ENCODE assay signal across 8 cellular contexts in the genomic region with DNA sequence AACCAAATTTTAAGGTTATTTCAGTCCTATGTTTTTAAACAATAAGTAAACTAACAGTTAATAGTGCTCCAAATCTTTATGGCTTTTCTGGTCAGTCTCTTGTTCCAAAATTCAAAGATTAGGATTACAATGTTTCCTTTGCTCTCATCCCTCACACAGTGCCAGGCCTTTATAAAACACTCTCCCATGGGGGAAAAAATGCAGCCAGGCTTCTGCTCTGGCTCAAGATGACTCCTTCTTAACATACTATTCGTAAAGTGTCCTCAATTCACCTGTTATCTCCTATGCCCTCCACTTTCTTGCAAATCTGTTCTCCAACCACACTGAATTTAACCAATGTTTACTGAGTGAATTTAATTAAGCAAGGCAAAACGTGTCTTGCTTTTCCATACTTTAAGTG. TPM values are rescaled to one million over a fixed set of nuclear protein-coding genes. Genes with fewer than 3 reads are reported as not detected.
A peak's percentile ranks its signal among the peaks of the same experiment; 100 is the strongest.
DNase-seq lines count a peak whose midpoint lies in the region; ATAC-seq and TF ChIP-seq lines count a peak whose summit lies in the region.
"Had no signal": no experiment of that assay in that cellular context is flagged by ENCODE, and none has a peak within 500 bp of the region (broad histone marks: within the 10 kb centered on the region; RNA-seq: fewer than 3 reads in every experiment).

No MANE protein-coding gene starts in this region.

- CTCF ChIA-PET in HEK293 (lab: Yijun Ruan, JAX): interaction anchor here (0.8 to 2.3 kb wide), 4 partner anchors 82 to 189 kb away, joined by 3 to 14 read pairs (median 3); no protein-coding TSS in a partner anchor

- DNase-seq in astrocyte of the cerebellum (ENCODE audit: low read depth) (no peak), left lung (no peak), testis (peak; percentile 50), islet precursor cell (no peak)
- DNase-seq in effector memory CD8-positive, alpha-beta T cell: no peak
- DNase-seq: activated CD4-positive, alpha-beta T cell treated with anti-CD3 and anti-CD28 coated beads, Interleukin-2, amount 50 U/mL, for 4 hours had no signal

- H3K9me3 ChIP-seq in HEK293 (ENCODE audit: control insufficient read depth, insufficient read depth, low read depth, low read length): no peaks in the 10 kb centered on the region
- H3K9me3 ChIP-seq in left lung: no peaks in the 10 kb centered on the region
- no peaks in the 10 kb centered on the region for H3K9me3 ChIP-seq in testis

- TF ChIP-seq CTCF in HEK293 (tag by site-specific recombination; IDR thresholded peaks at IDR 0.05): no peak
- no peak for TF ChIP-seq CTCF in astrocyte of the cerebellum (IDR thresholded peaks at IDR 0.05; ENCODE audit: low read depth, low read length, missing control alignments)
- no peak for TF ChIP-seq CTCF in left lung (IDR thresholded peaks at IDR 0.05)
- no peak for TF ChIP-seq CTCF in testis (IDR thresholded peaks at IDR 0.05)

- TF ChIP-seq POLR2A in testis (IDR thresholded peaks at IDR 0.05): no peak

- 4 to 6% methylated on average over 2 of the region's 2 CpGs for WGBS in testis, 2 donors

- H3K4me1 Mint-ChIP-seq in effector memory CD8-positive, alpha-beta T cell (ENCODE audit: low read depth in 2 of 2): peaks cover 18 to 19% of the 10 kb centered on the region in 2 donors

- no peak overlapping the region for H3K27ac Mint-ChIP-seq in effector memory CD8-positive, alpha-beta T cell

- H3K4me3 Mint-ChIP-seq in effector memory CD8-positive, alpha-beta T cell: no peak overlapping the region

- no peaks in the 10 kb centered on the region for H3K27me3 ChIP-seq in left lung
- no peaks in the 10 kb centered on the region for H3K27me3 ChIP-seq in testis

- H3K9me3 Mint-ChIP-seq in effector memory CD8-positive, alpha-beta T cell: no peaks in the 10 kb centered on the region

- H3K4me1 ChIP-seq in HEK293 (ENCODE audit: control insufficient read depth, insufficient read depth, low read length) (0 out of 2 replicates have a peak, but pooled peaks cover 2% of the 10 kb centered on the region), left lung (peaks cover 14 to 37% of the 10 kb centered on the region in 2 donors), testis (peaks cover 13% of the 10 kb centered on the region)

- ATAC-seq in left lung (no peak), GM21723 (IDR thresholded peaks at IDR 0.05; ENCODE audit: unreplicated experiment) (no peak)
- ATAC-seq in effector memory CD8-positive, alpha-beta T cell (replicated peaks): no peak

- H3K36me3 ChIP-seq in HEK293 (ENCODE audit: control insufficient read depth in 2 of 2, insufficient read depth in 1 of 2, low read length in 2 of 2) (peaks cover 10 to 16% of the 10 kb centered on the region in 2 experiments), left lung (peaks cover 0 to 11% of the 10 kb centered on the region in 2 donors), testis (ENCODE audit: low read depth, missing control alignments) (no peaks in the 10 kb centered on the region)

- H3K36me3 Mint-ChIP-seq in effector memory CD8-positive, alpha-beta T cell (ENCODE audit: insufficient read depth): peaks cover 14% of the 10 kb centered on the region

- no peaks in the 10 kb centered on the region for H3K27me3 Mint-ChIP-seq in effector memory CD8-positive, alpha-beta T cell

- H3K4me3 ChIP-seq in HEK293 (ENCODE audit: low read depth, low read length): peak overlapping the region; percentile 85
- H3K4me3 ChIP-seq in astrocyte of the cerebellum (ENCODE audit: low read depth, low read length): peak overlapping the region; percentile 69
- peak overlapping the region; percentile 88 to 90 for H3K4me3 ChIP-seq in left lung
- H3K4me3 ChIP-seq in testis: peak overlapping the region in 1 of 2 donors; percentile 96

- in situ Hi-C loops in astrocyte of the cerebellum (cut with HindIII; ENCODE audit: low sequenced_read_pairs): no loop called here

- intact Hi-C loops in left lung (cut with DNase I): no loop called here
- intact Hi-C loops in testis (cut with DNase I; ENCODE audit: low total_unique reads): no loop called here

- no peak overlapping the region for H3K27ac ChIP-seq in HEK293 (ENCODE audit: extremely low read depth, low read depth, low read length)
- no peak overlapping the region for H3K27ac ChIP-seq in left lung
- no peak overlapping the region for H3K27ac ChIP-seq in testis

- POLR2A ChIA-PET in HEK293 (lab: Yijun Ruan, JAX): interaction anchor here (2.8 kb wide), 1 partner anchor 91 kb away, joined by 67 read pairs; a partner anchor contains a TSS

TF ChIP-seq in HEK293, 187 proteins besides CTCF, POLR2A, EP300 and RAD21:
- no peak for TF ChIP-seq ZNF155 (tag by site-specific recombination; IDR thresholded peaks at IDR 0.05)
- TF ChIP-seq, protein P1, sequence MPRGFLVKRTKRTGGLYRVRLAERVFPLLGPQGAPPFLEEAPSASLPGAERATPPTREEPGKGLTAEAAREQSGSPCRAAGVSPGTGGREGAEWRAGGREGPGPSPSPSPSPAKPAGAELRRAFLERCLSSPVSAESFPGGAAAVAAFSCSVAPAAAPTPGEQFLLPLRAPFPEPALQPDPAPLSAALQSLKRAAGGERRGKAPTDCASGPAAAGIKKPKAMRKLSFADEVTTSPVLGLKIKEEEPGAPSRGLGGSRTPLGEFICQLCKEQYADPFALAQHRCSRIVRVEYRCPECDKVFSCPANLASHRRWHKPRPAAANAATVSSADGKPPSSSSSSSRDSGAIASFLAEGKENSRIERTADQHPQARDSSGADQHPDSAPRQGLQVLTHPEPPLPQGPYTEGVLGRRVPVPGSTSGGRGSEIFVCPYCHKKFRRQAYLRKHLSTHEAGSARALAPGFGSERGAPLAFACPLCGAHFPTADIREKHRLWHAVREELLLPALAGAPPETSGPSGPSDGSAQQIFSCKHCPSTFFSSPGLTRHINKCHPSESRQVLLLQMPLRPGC (tag by site-specific recombination; IDR thresholded peaks at IDR 0.05): no peak
TF ChIP-seq in HEK293: peak in this region for 0.

RNA-seq across cellular contexts. Expression of a gene that starts 1.4 kb away (rescaled TPM):
- total RNA-seq in left lung (10 to 100 TPM; 14.2 to 17.9 TPM), testis (10 to 100 TPM; 45.8 to 47.5 TPM)
- polyA plus RNA-seq in testis (ENCODE audit: insufficient read depth, low read depth, low replicate concordance): 25.8 TPM
